ENCODE assay signal across 8 cellular contexts in the genomic region with DNA sequence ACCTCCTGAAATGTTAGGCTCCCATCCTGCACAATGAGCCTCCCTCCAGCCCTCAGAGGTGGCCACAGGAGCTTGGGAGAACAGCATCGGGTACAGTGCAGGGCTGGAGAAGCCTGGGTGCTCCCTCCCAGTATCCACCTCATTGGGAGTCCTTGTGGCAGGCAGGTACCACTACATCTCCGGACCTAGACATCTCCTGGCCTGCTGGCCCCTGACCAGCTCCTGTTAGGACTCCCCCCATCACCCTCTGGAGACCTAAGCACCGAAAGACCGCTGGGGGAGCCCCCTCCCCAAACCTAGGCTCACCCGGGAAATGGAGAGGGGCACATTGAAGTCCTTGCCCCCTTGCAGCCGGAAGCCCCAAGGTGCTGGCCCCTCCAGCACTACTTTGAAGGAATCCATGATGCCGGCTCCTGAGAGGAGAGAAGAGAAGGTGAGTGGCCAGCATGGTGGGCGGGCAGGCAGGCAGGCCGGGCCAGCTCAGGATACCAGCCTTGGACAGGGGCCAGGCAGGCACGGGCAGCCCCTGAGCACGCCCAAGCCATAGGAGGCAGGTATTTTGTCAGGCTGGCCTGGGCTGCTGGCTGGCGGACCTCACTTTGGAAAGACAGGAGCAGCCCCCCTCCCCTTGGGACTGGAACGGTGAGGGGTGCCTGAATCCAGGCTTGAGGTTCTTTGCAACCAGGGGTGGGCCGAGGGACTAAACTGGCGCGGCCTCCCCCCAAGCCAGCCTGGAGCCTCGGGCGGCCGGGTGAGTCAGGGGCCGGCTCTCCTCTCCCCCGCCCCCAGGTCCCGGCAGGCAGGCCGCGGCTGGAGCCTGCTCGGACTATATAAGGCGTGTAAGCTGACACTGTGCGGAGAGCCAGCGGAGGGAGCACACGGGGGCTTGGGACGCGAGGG. TPM values are rescaled to one million over a fixed set of nuclear protein-coding genes. Genes with fewer than 3 reads are reported as not detected.
DNase-seq lines count a peak whose midpoint lies in the region; ATAC-seq and TF ChIP-seq lines count a peak whose summit lies in the region.

No MANE protein-coding gene starts in this region.

- H3K4me3 ChIP-seq in endodermal cell (ENCODE audit: low read length) (peak overlapping the region; percentile 92), mucosa of descending colon (no peak overlapping the region), aorta (ENCODE audit: low read length in 2 of 2) (peak overlapping the region; percentile 64 to 67)

- peak overlapping the region; percentile 71 for H3K9ac ChIP-seq in endodermal cell (ENCODE audit: extremely low read depth, low read length, poor library complexity, severe bottlenecking)

- DNase-seq in DMS53 (lab: John Stamatoyannopoulos, UW), result peak; percentile 84
- DNase-seq in HT1080 (ENCODE audit: low read depth), result peak; percentile 91
- DNase-seq in SK-N-DZ (ENCODE audit: low spot score), result peak; percentile 91
- DNase-seq in endodermal cell, result peak; percentile 95
- DNase-seq in mucosa of descending colon, result peak; percentile 41 to 78 (median 69)
- peak; percentile 94 to 96 for DNase-seq in aorta
- no peak for DNase-seq in putamen (ENCODE audit: low spot score)

- H3K27me3 Mint-ChIP-seq in endodermal cell (ENCODE audit: insufficient read depth), result peaks cover 30% of the 10 kb centered on the region

- H3K27ac ChIP-seq in endodermal cell (ENCODE audit: low read depth, low read length) (peak overlapping the region; percentile 93), aorta (ENCODE audit: low read depth in 1 of 2, low read length in 2 of 2) (peak overlapping the region; percentile 89 to 95)

- peak overlapping the region; percentile 74 for H3K4me3 Mint-ChIP-seq in endodermal cell

- peak overlapping the region; percentile 94 for H3K27ac Mint-ChIP-seq in endodermal cell

- ATAC-seq in mucosa of descending colon (peak; percentile 9), aorta (ENCODE audit: low FRiP score) (peak; percentile 68), HG03045 (IDR thresholded peaks at IDR 0.05; ENCODE audit: unreplicated experiment) (no peak)

- peaks cover 17% of the 10 kb centered on the region for H3K4me1 ChIP-seq in endodermal cell (ENCODE audit: control insufficient read depth, insufficient read depth, low read length)
- H3K4me1 ChIP-seq in mucosa of descending colon (ENCODE audit: low read depth), result peaks cover 29% of the 10 kb centered on the region
- H3K4me1 ChIP-seq in aorta (ENCODE audit: control insufficient read depth in 1 of 2, insufficient read depth in 2 of 2, low read length in 2 of 2), result no peaks in the 10 kb centered on the region

- peaks cover 23% of the 10 kb centered on the region for H3K36me3 Mint-ChIP-seq in endodermal cell (ENCODE audit: low read depth)

- H3K9me3 ChIP-seq in endodermal cell (ENCODE audit: control insufficient read depth, low read length), result no peaks in the 10 kb centered on the region
- H3K9me3 ChIP-seq in mucosa of descending colon, result no peaks in the 10 kb centered on the region
- H3K9me3 ChIP-seq in aorta (ENCODE audit: control insufficient read depth, low read length), result no peaks in the 10 kb centered on the region

- WGBS in endodermal cell (ENCODE audit: insufficient coverage in 1 of 2, insufficient read length in 1 of 2), 2 experiments, result 7 to 13% methylated on average over 10 to 24 of the region's 31 CpGs
- 3% methylated on average over 16 to 31 of the region's 31 CpGs for WGBS in aorta, 2 donors

- peaks cover 25% of the 10 kb centered on the region for H3K4me1 Mint-ChIP-seq in endodermal cell

- TF ChIP-seq CTCF in endodermal cell (conservative IDR thresholded peaks at IDR 0.05) (peak; percentile 62), mucosa of descending colon (IDR thresholded peaks at IDR 0.05) (no peak)

- H3K36me3 ChIP-seq in endodermal cell (ENCODE audit: control insufficient read depth, insufficient read depth, low read length), result peaks cover 36% of the 10 kb centered on the region
- no peaks in the 10 kb centered on the region for H3K36me3 ChIP-seq in mucosa of descending colon (ENCODE audit: low read depth)
- H3K36me3 ChIP-seq in aorta (ENCODE audit: control insufficient read depth in 1 of 2, insufficient read depth in 2 of 2, low read length in 1 of 2), result no peaks in the 10 kb centered on the region

- peaks cover 14% of the 10 kb centered on the region for H3K27me3 ChIP-seq in endodermal cell (ENCODE audit: control insufficient read depth, insufficient read depth, low read length, poor library complexity, severe bottlenecking)
- H3K27me3 ChIP-seq in aorta (ENCODE audit: control insufficient read depth in 1 of 2, insufficient read depth in 2 of 2, low read length in 1 of 2), result no peaks in the 10 kb centered on the region

- intact Hi-C loops in mucosa of descending colon (cut with DNase I, micrococcal nuclease), result no loop called here
- intact Hi-C loops in aorta (cut with DNase I), result loop anchor here in 1 of 2 donors (2.0 kb wide), 1 partner anchor 70 kb away; a partner anchor contains a TSS

- H3K9me3 Mint-ChIP-seq in endodermal cell, result no peaks in the 10 kb centered on the region

RNA-seq across cellular contexts. Expression of a gene that starts 1.0 kb away (rescaled TPM):
- 262 and 269 TPM in 2 replicates for total RNA-seq in HT1080 (2014; rRNA removed; shearing (Covaris generic))
- 222 and 301 TPM in 2 replicates for polyA plus RNA-seq in HT1080 (2015; cell fraction: cytosol; rRNA removed)
- polyA plus RNA-seq in HT1080 (2015; cell fraction: nucleus; rRNA removed), result 396 and 418 TPM in 2 replicates
- polyA plus RNA-seq in SK-N-DZ (2014; cell fraction: cytosol; rRNA removed), result 85.0 and 96.3 TPM in 2 replicates
- polyA plus RNA-seq in SK-N-DZ (2014; cell fraction: nucleus; rRNA removed), result 107 and 131 TPM in 2 replicates
- total RNA-seq in endodermal cell (100 to 1,000 TPM; 196 to 241 TPM), mucosa of descending colon (100 to 1,000 TPM in 1 of 3 donors, 10 to 100 TPM in 2; 12.9 to 333 (median 54.0) TPM), aorta (100 to 1,000 TPM; 510 to 729 TPM)
- 307 TPM for polyA plus RNA-seq in endodermal cell (2013, experiment 1 of 2)
- polyA plus RNA-seq in endodermal cell (2013, experiment 2 of 2), result 281 TPM
- polyA plus RNA-seq in aorta, result 1,000 to 10,000 TPM in 1 of 2 donors, 100 to 1,000 TPM in 1; 184 to 1,248 TPM

RNA-seq across cellular contexts. Expression of a gene that starts 13.3 kb away (rescaled TPM):
- total RNA-seq in HT1080 (2014; rRNA removed; shearing (Covaris generic)), result 2.3 and 4.4 TPM in 2 replicates
- 0.53 and 0.71 TPM in 2 replicates for polyA plus RNA-seq in HT1080 (2015; cell fraction: cytosol; rRNA removed)
- 3.1 and 4.9 TPM in 2 replicates for polyA plus RNA-seq in HT1080 (2015; cell fraction: nucleus; rRNA removed)
- polyA plus RNA-seq in SK-N-DZ (2014; cell fraction: cytosol; rRNA removed), result 3.6 and 10.6 TPM in 2 replicates
- 39.9 and 78.7 TPM in 2 replicates for polyA plus RNA-seq in SK-N-DZ (2014; cell fraction: nucleus; rRNA removed)
- total RNA-seq in endodermal cell, result 1 to 10 TPM; 2.1 to 7.7 TPM
- 2.2 TPM for polyA plus RNA-seq in endodermal cell (2013, experiment 1 of 2)
- 3.3 TPM for polyA plus RNA-seq in endodermal cell (2013, experiment 2 of 2)
- total RNA-seq in mucosa of descending colon, result 10 to 100 TPM in 1 of 3 donors, 1 to 10 TPM in 2; 3.7 to 10.3 (median 8.4) TPM
- 10 to 100 TPM; 15.0 to 21.6 TPM for total RNA-seq in aorta
- 1 to 10 TPM; 2.7 to 4.4 TPM for polyA plus RNA-seq in aorta

RNA-seq across cellular contexts. Expression of a gene that starts 20.4 kb away (rescaled TPM):
- total RNA-seq in HT1080 (2014; rRNA removed; shearing (Covaris generic)), result 131 and 135 TPM in 2 replicates
- polyA plus RNA-seq in HT1080 (2015; cell fraction: cytosol; rRNA removed), result 81.3 and 83.7 TPM in 2 replicates
- 126 and 133 TPM in 2 replicates for polyA plus RNA-seq in HT1080 (2015; cell fraction: nucleus; rRNA removed)
- 91.5 and 112 TPM in 2 replicates for polyA plus RNA-seq in SK-N-DZ (2014; cell fraction: cytosol; rRNA removed)
- 273 and 280 TPM in 2 replicates for polyA plus RNA-seq in SK-N-DZ (2014; cell fraction: nucleus; rRNA removed)
- total RNA-seq in endodermal cell (100 to 1,000 TPM; 115 TPM), mucosa of descending colon (10 to 100 TPM; 65.3 to 79.2 (median 79.0) TPM), aorta (10 to 100 TPM; 45.0 to 54.9 TPM)
- polyA plus RNA-seq in endodermal cell (2013, experiment 1 of 2), result 82.8 TPM
- 76.3 TPM for polyA plus RNA-seq in endodermal cell (2013, experiment 2 of 2)
- polyA plus RNA-seq in aorta, result 10 to 100 TPM; 46.5 to 95.4 TPM

RNA-seq across cellular contexts. Expression of a gene that starts 22.9 kb away (rescaled TPM):
- total RNA-seq in HT1080 (2014; rRNA removed; shearing (Covaris generic)), result 108 and 118 TPM in 2 replicates
- 21.5 and 31.0 TPM in 2 replicates for polyA plus RNA-seq in HT1080 (2015; cell fraction: cytosol; rRNA removed)
- polyA plus RNA-seq in HT1080 (2015; cell fraction: nucleus; rRNA removed), result 478 and 488 TPM in 2 replicates
- 248 and 315 TPM in 2 replicates for polyA plus RNA-seq in SK-N-DZ (2014; cell fraction: cytosol; rRNA removed)
- polyA plus RNA-seq in SK-N-DZ (2014; cell fraction: nucleus; rRNA removed), result 379 and 553 TPM in 2 replicates
- total RNA-seq in endodermal cell (100 to 1,000 TPM; 322 to 383 TPM), mucosa of descending colon (10 to 100 TPM; 12.1 to 61.8 (median 17.2) TPM), aorta (100 to 1,000 TPM in 1 of 2 donors, 10 to 100 TPM in 1; 66.3 to 140 TPM)
- polyA plus RNA-seq in endodermal cell (2013, experiment 1 of 2), result 285 TPM
- 272 TPM for polyA plus RNA-seq in endodermal cell (2013, experiment 2 of 2)
- polyA plus RNA-seq in aorta, result 10 to 100 TPM; 23.7 to 68.9 TPM

RNA-seq across cellular contexts. Expression of a gene that starts 49.7 kb away (rescaled TPM):
- total RNA-seq in HT1080 (2014; rRNA removed; shearing (Covaris generic)), result 34.3 and 43.4 TPM in 2 replicates
- polyA plus RNA-seq in HT1080 (2015; cell fraction: cytosol; rRNA removed), result 60.4 and 69.9 TPM in 2 replicates
- polyA plus RNA-seq in HT1080 (2015; cell fraction: nucleus; rRNA removed), result 19.8 and 26.3 TPM in 2 replicates
- 26.1 and 35.3 TPM in 2 replicates for polyA plus RNA-seq in SK-N-DZ (2014; cell fraction: cytosol; rRNA removed)
- polyA plus RNA-seq in SK-N-DZ (2014; cell fraction: nucleus; rRNA removed), result 32.0 and 39.8 TPM in 2 replicates
- total RNA-seq in endodermal cell (1 to 10 TPM; 4.7 to 8.0 TPM), mucosa of descending colon (1 to 10 TPM; 1.1 to 1.2 (median 1.2) TPM), aorta (1 to 10 TPM; 1.9 to 2.0 TPM)
- 8.2 TPM for polyA plus RNA-seq in endodermal cell (2013, experiment 1 of 2)
- polyA plus RNA-seq in endodermal cell (2013, experiment 2 of 2), result 8.7 TPM
- polyA plus RNA-seq in aorta, result under 1 TPM in 1 of 2 donors, not detected in 1; 0.74 TPM
